Comparison of ENCODE assay signal across 8 cellular contexts in genomic region chr17:2068589-2069051, GRCh38. TPM values are rescaled to one million over a fixed set of nuclear protein-coding genes. Genes with fewer than 3 reads are reported as not detected.
DNase-seq lines count a peak whose midpoint lies in the region; ATAC-seq and TF ChIP-seq lines count a peak whose summit lies in the region.

No MANE protein-coding gene starts in this region.

- no peak for DNase-seq in CD8-positive, alpha-beta T cell
- DNase-seq in MG63, result peak; percentile 33
- DNase-seq in central memory CD8-positive, alpha-beta T cell (ENCODE audit: low spot score in 2 of 2), result no peak
- no peak for DNase-seq in epidermal melanocyte (ENCODE audit: insufficient read length, low spot score)
- no peak for DNase-seq in NOMO-1 (lab: John Stamatoyannopoulos, UW; ENCODE audit: unreplicated experiment in 2 of 2)
- DNase-seq in NK-92 treated with Interleukin-12 subunit alpha and Interleukin-12 subunit beta, amount 100 ng/mL, for 24 hours (lab: John Stamatoyannopoulos, UW), result no peak
- DNase-seq in ACHN, result no peak

- H3K27me3 ChIP-seq in CD8-positive, alpha-beta T cell (ENCODE audit: insufficient read depth, low read length), result no peaks in the 10 kb centered on the region
- no peaks in the 10 kb centered on the region for H3K27me3 ChIP-seq in MG63

- no peak overlapping the region for H3K4me3 ChIP-seq in CD8-positive, alpha-beta T cell (ENCODE audit: low read depth, low read length)
- no peak overlapping the region for H3K4me3 ChIP-seq in MG63

- H3K4me1 ChIP-seq in CD8-positive, alpha-beta T cell (ENCODE audit: insufficient read depth, low read length), result peaks cover 7% of the 10 kb centered on the region

- intact Hi-C loops in CD8-positive, alpha-beta T cell (cut with DNase I, micrococcal nuclease), result no loop called here

- peak overlapping the region; percentile 74 for H3K27ac Mint-ChIP-seq in CD8-positive, alpha-beta T cell
- peak overlapping the region; percentile 92 for H3K27ac Mint-ChIP-seq in central memory CD8-positive, alpha-beta T cell (ENCODE audit: low read depth)
- H3K27ac Mint-ChIP-seq in nephron, result peak overlapping the region; percentile 33 to 93 (median 91)

- in situ Hi-C loops in ACHN (cut with HindIII; ENCODE audit: low pct_ligation_motif_present, low pct_unique_long_range_greater_than_20kb, low sequenced_read_pairs), result no loop called here

- no peak overlapping the region for H3K4me3 Mint-ChIP-seq in CD8-positive, alpha-beta T cell
- peak overlapping the region; percentile 58 for H3K4me3 Mint-ChIP-seq in central memory CD8-positive, alpha-beta T cell
- no peak overlapping the region for H3K4me3 Mint-ChIP-seq in nephron

- peaks cover 83% of the 10 kb centered on the region for H3K36me3 Mint-ChIP-seq in CD8-positive, alpha-beta T cell
- H3K36me3 Mint-ChIP-seq in central memory CD8-positive, alpha-beta T cell (ENCODE audit: insufficient read depth), result peaks cover 11% of the 10 kb centered on the region
- peaks cover 67% of the 10 kb centered on the region for H3K36me3 Mint-ChIP-seq in nephron (ENCODE audit: low read depth)

- CTCF ChIA-PET in CD8-positive, alpha-beta T cell (lab: Charles Lee), result interaction anchor here (1.0 to 1.7 kb wide), 4 partner anchors 12 to 177 kb away, joined by 3 to 12 read pairs (median 7); partner anchors contain the start of gene HIC1

- no peaks in the 10 kb centered on the region for H3K9me3 ChIP-seq in CD8-positive, alpha-beta T cell (ENCODE audit: low read length)
- no peaks in the 10 kb centered on the region for H3K9me3 ChIP-seq in MG63

- H3K36me3 ChIP-seq in CD8-positive, alpha-beta T cell (ENCODE audit: insufficient read depth, low read length), result peaks cover 32% of the 10 kb centered on the region
- peaks cover 2% of the 10 kb centered on the region; the same call in 1 of the 2 replicates for H3K36me3 ChIP-seq in MG63

- peak; percentile 52 for ATAC-seq in CD8-positive, alpha-beta T cell
- no peak for ATAC-seq in central memory CD8-positive, alpha-beta T cell (replicated peaks; ENCODE audit: extremely low read depth, poor library complexity, severe bottlenecking)

- no peaks in the 10 kb centered on the region for H3K9me3 Mint-ChIP-seq in CD8-positive, alpha-beta T cell
- no peaks in the 10 kb centered on the region for H3K9me3 Mint-ChIP-seq in central memory CD8-positive, alpha-beta T cell
- H3K9me3 Mint-ChIP-seq in nephron, result no peaks in the 10 kb centered on the region

- H3K27me3 Mint-ChIP-seq in CD8-positive, alpha-beta T cell (ENCODE audit: low read depth), result peaks cover 7% of the 10 kb centered on the region
- H3K27me3 Mint-ChIP-seq in central memory CD8-positive, alpha-beta T cell, result no peaks in the 10 kb centered on the region
- H3K27me3 Mint-ChIP-seq in nephron (ENCODE audit: low read depth), result no peaks in the 10 kb centered on the region

- H3K4me1 Mint-ChIP-seq in CD8-positive, alpha-beta T cell (ENCODE audit: low read depth), result peaks cover 41% of the 10 kb centered on the region
- peaks cover 56% of the 10 kb centered on the region for H3K4me1 Mint-ChIP-seq in central memory CD8-positive, alpha-beta T cell
- peaks cover 81% of the 10 kb centered on the region for H3K4me1 Mint-ChIP-seq in nephron

- POLR2A ChIA-PET in CD8-positive, alpha-beta T cell (lab: Charles Lee), result interaction anchor here (0.6 kb wide), 1 partner anchor 220 kb away, joined by 3 read pairs; no protein-coding TSS in a partner anchor

- no peak overlapping the region for H3K27ac ChIP-seq in CD8-positive, alpha-beta T cell (ENCODE audit: low read depth, low read length)

- no peak for TF ChIP-seq CTCF in CD8-positive, alpha-beta T cell (IDR thresholded peaks at IDR 0.05)
- no peak for TF ChIP-seq CTCF in nephron (IDR thresholded peaks at IDR 0.05; ENCODE audit: unreplicated experiment in 3 of 3)

RNA-seq across cellular contexts. Expression of gene HIC1, which starts 13.7 kb away (rescaled TPM):
- total RNA-seq in CD8-positive, alpha-beta T cell, result 10 to 100 TPM; 12.1 to 13.0 TPM
- total RNA-seq in MG63 (2014; rRNA removed; shearing (Covaris generic); ENCODE audit: low replicate concordance), result 0.89 and 1.1 TPM in 2 replicates

RNA-seq across cellular contexts. Expression of gene OVCA2, which starts 26.8 kb away (rescaled TPM):
- total RNA-seq in CD8-positive, alpha-beta T cell, result 10 to 100 TPM; 38.7 to 48.2 TPM
- total RNA-seq in MG63 (2014; rRNA removed; shearing (Covaris generic); ENCODE audit: low replicate concordance), result 36.6 and 51.8 TPM in 2 replicates

RNA-seq across cellular contexts. Expression of gene DPH1, which starts 38.7 kb away (rescaled TPM):
- 100 to 1,000 TPM; 128 to 149 TPM for total RNA-seq in CD8-positive, alpha-beta T cell
- total RNA-seq in MG63 (2014; rRNA removed; shearing (Covaris generic); ENCODE audit: low replicate concordance), result 14.2 and 18.4 TPM in 2 replicates

RNA-seq across cellular contexts. Expression of gene RTN4RL1, which starts 43.5 kb away (rescaled TPM):
- not detected for total RNA-seq in CD8-positive, alpha-beta T cell
- 4.9 and 8.9 TPM in 2 replicates for total RNA-seq in MG63 (2014; rRNA removed; shearing (Covaris generic); ENCODE audit: low replicate concordance)
